In genomic region chr2:56647997-56648396, GRCh38 we compare ENCODE assay signal across 19 cellular contexts.
"Had no signal": no experiment of that assay in that cellular context is flagged by ENCODE, and none has a peak within 500 bp of the region (broad histone marks: within the 10 kb centered on the region; RNA-seq: fewer than 3 reads in every experiment).

No MANE protein-coding gene starts in this region.

- H3K27ac ChIP-seq: RWPE1 had no signal

- DNase-seq: KBM-7; NCI-H1092; NCI-H1105 treated with DMSO at 0.1 percent for 48 hours; NCI-H1417 treated with DMSO at 0.1 percent for 48 hours; NCI-H146; NCI-H1694 treated with DMSO at 0.1 percent for 48 hours; NCI-H1930; NCI-H2081; NCI-H2107; NCI-H2227 treated with DMSO at 0.1 percent for 48 hours; NCI-H524 treated with DMSO at 0.1 percent for 48 hours; NCI-H69; NCI-H774; NK-92 treated with Interleukin-12 subunit alpha and Interleukin-12 subunit beta, amount 100 ng/mL, for 24 hours; PC-3; SHP77; T-cell had no signal

- ATAC-seq: Panc1, PC-3, T-cell had no signal
